ENCODE assay signal across 8 cellular contexts in genomic region chr5:67315082-67315801, GRCh38.
DNase-seq lines count a peak whose midpoint lies in the region; ATAC-seq and TF ChIP-seq lines count a peak whose summit lies in the region.

No MANE protein-coding gene starts in this region.

- no peaks in the 10 kb centered on the region for H3K36me3 ChIP-seq in stomach
- H3K36me3 ChIP-seq in CD4-positive, alpha-beta memory T cell (ENCODE audit: insufficient read depth, low read length): no peaks in the 10 kb centered on the region

- peak overlapping the region in 4 of 5 donors; percentile 3 to 60 (median 26) for H3K27ac ChIP-seq in stomach
- no peak overlapping the region for H3K27ac ChIP-seq in CD4-positive, alpha-beta memory T cell (ENCODE audit: low read depth, low read length)

- H3K9me3 Mint-ChIP-seq in HFFc6: no peaks in the 10 kb centered on the region; the same call in 1 of the 2 replicates
- H3K9me3 Mint-ChIP-seq in CD4-positive, alpha-beta memory T cell: peaks cover 0 to 6% (median under 1%) of the 10 kb centered on the region in 8 donors

- H3K36me3 Mint-ChIP-seq in HFFc6 (ENCODE audit: low read depth): no peaks in the 10 kb centered on the region
- no peaks in the 10 kb centered on the region for H3K36me3 Mint-ChIP-seq in CD4-positive, alpha-beta memory T cell

- peaks cover 0 to 8% (median 4%) of the 10 kb centered on the region in 4 donors for H3K4me1 ChIP-seq in stomach
- H3K4me1 ChIP-seq in CD4-positive, alpha-beta memory T cell (ENCODE audit: insufficient read depth, low read length): no peaks in the 10 kb centered on the region

- WGBS in stomach, 5 donors: 54 to 78% (median 70%) methylated on average over 5 of the region's 5 CpGs

- TF ChIP-seq CTCF in HFFc6 (IDR thresholded peaks at IDR 0.05) (no peak), stomach (IDR thresholded peaks at IDR 0.05) (no peak)

- no peaks in the 10 kb centered on the region for H3K27me3 ChIP-seq in stomach
- no peaks in the 10 kb centered on the region for H3K27me3 ChIP-seq in CD4-positive, alpha-beta memory T cell (ENCODE audit: insufficient read depth, low read length)

- no peak for TF ChIP-seq POLR2A in stomach (IDR thresholded peaks at IDR 0.05)

- peak overlapping the region; percentile 21; the same call in 1 of the 2 replicates for H3K4me3 Mint-ChIP-seq in HFFc6
- peak overlapping the region in 1 of 8 donors; percentile 12 for H3K4me3 Mint-ChIP-seq in CD4-positive, alpha-beta memory T cell

- DNase-seq in HFFc6 (no peak), brain pericyte (ENCODE audit: low read depth, low spot score) (peak; percentile 29), iPS-NIHi7 (ENCODE audit: extremely low spot score) (peak; percentile 33), stomach (no peak), NCI-H2029 (lab: John Stamatoyannopoulos, UW) (no peak)
- no peak for DNase-seq in CD4-positive, alpha-beta memory T cell

- H3K4me3 ChIP-seq in stomach: no peak overlapping the region
- no peak overlapping the region for H3K4me3 ChIP-seq in CD4-positive, alpha-beta memory T cell (ENCODE audit: low read length in 2 of 2)

- H3K27ac Mint-ChIP-seq in HFFc6: peak overlapping the region; percentile 7; the same call in 1 of the 2 replicates
- peak overlapping the region in 1 of 7 donors; percentile 8 for H3K27ac Mint-ChIP-seq in CD4-positive, alpha-beta memory T cell

- no peak for TF ChIP-seq EP300 in stomach (IDR thresholded peaks at IDR 0.05)

- peaks cover 10% of the 10 kb centered on the region for H3K4me1 Mint-ChIP-seq in HFFc6 (ENCODE audit: low read depth)
- peaks cover 0 to 5% (median 2%) of the 10 kb centered on the region in 4 donors for H3K4me1 Mint-ChIP-seq in CD4-positive, alpha-beta memory T cell

- no peak for ATAC-seq in GM21526 (IDR thresholded peaks at IDR 0.05; ENCODE audit: low FRiP score, unreplicated experiment)
- no peak for ATAC-seq in HG03354 (IDR thresholded peaks at IDR 0.05; ENCODE audit: poor library complexity, severe bottlenecking, unreplicated experiment)

- POLR2A ChIA-PET in CD4-positive, alpha-beta memory T cell (lab: Charles Lee; ENCODE audit: partially characterized antibody): no interaction called here

- intact Hi-C loops in stomach (cut with DNase I; ENCODE audit: low total_unique reads): no loop called here
- intact Hi-C loops in CD4-positive, alpha-beta memory T cell (cut with micrococcal nuclease): no loop called here

- CTCF ChIA-PET in CD4-positive, alpha-beta memory T cell (lab: Charles Lee; ENCODE audit: partially characterized antibody): no interaction called here

- peaks cover 0 to 4% (median 0%) of the 10 kb centered on the region in 4 donors for H3K9me3 ChIP-seq in stomach
- H3K9me3 ChIP-seq in CD4-positive, alpha-beta memory T cell (ENCODE audit: control insufficient read depth in 1 of 2, low read length in 2 of 2): no peaks in the 10 kb centered on the region

- H3K27me3 Mint-ChIP-seq in HFFc6 (ENCODE audit: insufficient read depth): no peaks in the 10 kb centered on the region; the same call in 1 of the 2 replicates
- H3K27me3 Mint-ChIP-seq in CD4-positive, alpha-beta memory T cell: no peaks in the 10 kb centered on the region

Comparison
In these comparisons a context has a peak if more than half of its experiments do, and no peak if none do; other contexts are left out.
1. DNase-seq: peak in brain pericyte (single experiment) and iPS-NIHi7 (single experiment); none in HFFc6 (single experiment), stomach (single experiment), NCI-H2029 (single experiment) and CD4-positive, alpha-beta memory T cell (0 of 5).